Comparison of ENCODE assay signal across 1 cellular context in genomic region chr17:49502680-49503079, GRCh38.
TF ChIP-seq lines count a peak whose summit lies in the region.

No MANE protein-coding gene starts in this region.

TF ChIP-seq in HEK293, 187 proteins besides CTCF, POLR2A, EP300 and RAD21:
- peak; percentile 97 for TF ChIP-seq ZNF366 (tag by site-specific recombination; conservative IDR thresholded peaks at IDR 0.05)
- peak; percentile 70 for TF ChIP-seq PRDM1 (tag by site-specific recombination; IDR thresholded peaks at IDR 0.05)
